In the genomic region with DNA sequence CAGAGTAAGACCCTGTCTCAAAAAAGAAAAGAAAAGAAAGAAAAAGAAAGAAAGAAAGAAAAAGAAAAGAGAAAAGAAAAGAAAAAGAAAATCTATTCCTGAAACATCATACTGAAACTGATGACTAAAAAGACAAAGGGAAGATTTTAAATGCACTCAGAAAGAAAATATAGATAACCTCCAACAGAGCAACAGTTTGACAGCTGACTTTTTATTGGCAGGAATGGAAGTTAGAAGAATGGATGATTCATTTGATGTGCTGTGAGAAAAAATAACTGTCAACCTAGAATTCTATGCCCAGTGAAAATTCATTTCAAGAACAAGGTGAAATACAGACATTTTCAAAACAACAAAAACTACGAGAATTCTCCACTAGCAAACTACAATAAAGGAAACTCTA, we compare ENCODE assay signal across 30 cellular contexts. TPM values are rescaled to one million over a fixed set of nuclear protein-coding genes. Genes with fewer than 3 reads are reported as not detected.
"Had no signal": no experiment of that assay in that cellular context is flagged by ENCODE, and none has a peak within 500 bp of the region (broad histone marks: within the 10 kb centered on the region; RNA-seq: fewer than 3 reads in every experiment).

No MANE protein-coding gene starts in this region.

- H3K4me1 ChIP-seq: pancreas had no signal

- H3K36me3 Mint-ChIP-seq: naive thymus-derived CD8-positive, alpha-beta T cell; natural killer cell treated with Interleukin-12 subunit alpha and Interleukin-12 subunit beta and Interleukin-15 and Interleukin-18, amount 100 ng/mL, for 72 hours; stimulated activated memory B cell treated with anti-CD40 and anti-IgM and Interleukin-4, amounts not matched to agents 10 μg/mL and 1 μg/mL and 100 μg/mL, for 72 hours had no signal

- H3K9me3 ChIP-seq: neutrophil, pancreas, psoas muscle, right lobe of liver, sigmoid colon, stomach, thoracic aorta, thyroid gland, tibial nerve, upper lobe of left lung, vagina had no signal

- H3K9me3 Mint-ChIP-seq: naive thymus-derived CD8-positive, alpha-beta T cell; natural killer cell treated with Interleukin-12 subunit alpha and Interleukin-12 subunit beta and Interleukin-15 and Interleukin-18, amount 100 ng/mL, for 72 hours; neural crest cell; stimulated activated memory B cell treated with anti-CD40 and anti-IgM and Interleukin-4, amounts not matched to agents 10 μg/mL and 1 μg/mL and 100 μg/mL, for 72 hours had no signal

- H3K4me3 Mint-ChIP-seq: naive thymus-derived CD8-positive, alpha-beta T cell; natural killer cell treated with Interleukin-12 subunit alpha and Interleukin-12 subunit beta and Interleukin-15 and Interleukin-18, amount 100 ng/mL, for 72 hours; nephron progenitor cell; neural crest cell; stimulated activated memory B cell treated with anti-CD40 and anti-IgM and Interleukin-4, amounts not matched to agents 10 μg/mL and 1 μg/mL and 100 μg/mL, for 72 hours had no signal

- DNase-seq: naive thymus-derived CD8-positive, alpha-beta T cell; nephron progenitor cell; nucleus accumbens; pancreas; posterior cingulate gyrus; psoas muscle; right cardiac atrium; right lobe of liver; sigmoid colon; small intestine; stimulated activated CD4-positive, alpha-beta T cell treated with anti-CD3 and anti-CD28 coated beads, Interleukin-15, amount 100 ng/mL, for 24 hours; stimulated activated CD4-positive, alpha-beta T cell treated with anti-CD3 and anti-CD28 coated beads, Interleukin-2, amount 100 ng/mL, for 24 hours; stimulated activated CD4-positive, alpha-beta T cell treated with anti-CD3 and anti-CD28 coated beads, Interleukin-2, amount 100 ng/mL, for 48 hours; stimulated activated CD4-positive, alpha-beta T cell treated with anti-CD3 and anti-CD28 coated beads, Interleukin-4, amount 100 ng/mL, for 24 hours; stimulated activated naive CD4-positive, alpha-beta T cell; stimulated activated naive CD8-positive, alpha-beta T cell treated with anti-CD3 and anti-CD28 coated beads, Interleukin-15, Interleukin-2, amounts not matched to agents 100 U/mL and 50 U/mL, for 24 hours; stomach; thyroid gland; trophoblast cell; upper lobe of left lung had no signal

- H3K27me3 ChIP-seq: pancreas, thyroid gland, upper lobe of left lung, vagina had no signal

- H3K4me3 ChIP-seq: pancreas, psoas muscle, right lobe of liver, sigmoid colon, stomach, thoracic aorta, thyroid gland, tibial nerve, upper lobe of left lung, vagina had no signal

- H3K4me1 Mint-ChIP-seq: nephron progenitor cell had no signal

- ATAC-seq: naive thymus-derived CD8-positive, alpha-beta T cell; natural killer cell treated with Interleukin-12 subunit alpha and Interleukin-12 subunit beta and Interleukin-15 and Interleukin-18, amount 100 ng/mL, for 72 hours; pancreas; psoas muscle; right cardiac atrium; right lobe of liver; stimulated activated memory B cell treated with anti-CD40 and anti-IgM and Interleukin-4, amounts not matched to agents 10 μg/mL and 1 μg/mL and 100 μg/mL, for 72 hours; stimulated activated naive CD8-positive, alpha-beta T cell treated with anti-CD3 and anti-CD28 coated beads, Interleukin-15, Interleukin-2, amounts not matched to agents 100 U/mL and 50 U/mL, for 24 hours had no signal

- H3K27ac ChIP-seq: neutrophil, pancreas, psoas muscle, right lobe of liver, sigmoid colon, stomach, thoracic aorta, thyroid gland, tibial nerve, upper lobe of left lung, vagina had no signal

- H3K27ac Mint-ChIP-seq: natural killer cell treated with Interleukin-12 subunit alpha and Interleukin-12 subunit beta and Interleukin-15 and Interleukin-18, amount 100 ng/mL, for 72 hours; nephron progenitor cell; progenitor cell of endocrine pancreas; stimulated activated memory B cell treated with anti-CD40 and anti-IgM and Interleukin-4, amounts not matched to agents 10 μg/mL and 1 μg/mL and 100 μg/mL, for 72 hours had no signal

- FAIRE-seq: pancreas, small intestine, urothelium cell line had no signal

- H3K36me3 ChIP-seq: neutrophil, pancreas, right lobe of liver, sigmoid colon, stomach, thoracic aorta, thyroid gland, tibial nerve, upper lobe of left lung, vagina had no signal

RNA-seq across cellular contexts. Expression of gene HSPA12A, which starts 50.4 kb away (rescaled TPM):
- total RNA-seq: naive thymus-derived CD8-positive, alpha-beta T cell had no signal
- polyA plus RNA-seq: naive thymus-derived CD8-positive, alpha-beta T cell had no signal

RNA-seq across cellular contexts. Expression of gene ENO4, which starts 56.5 kb away (rescaled TPM):
- total RNA-seq: naive thymus-derived CD8-positive, alpha-beta T cell; natural killer cell treated with Interleukin-12 subunit alpha and Interleukin-12 subunit beta and Interleukin-15 and Interleukin-18, amount 100 ng/mL, for 72 hours; psoas muscle; right lobe of liver; skeletal muscle tissue; vagina had no signal
- polyA plus RNA-seq: naive thymus-derived CD8-positive, alpha-beta T cell; psoas muscle had no signal
